Comparison of ENCODE assay signal across 8 cellular contexts in the genomic region with DNA sequence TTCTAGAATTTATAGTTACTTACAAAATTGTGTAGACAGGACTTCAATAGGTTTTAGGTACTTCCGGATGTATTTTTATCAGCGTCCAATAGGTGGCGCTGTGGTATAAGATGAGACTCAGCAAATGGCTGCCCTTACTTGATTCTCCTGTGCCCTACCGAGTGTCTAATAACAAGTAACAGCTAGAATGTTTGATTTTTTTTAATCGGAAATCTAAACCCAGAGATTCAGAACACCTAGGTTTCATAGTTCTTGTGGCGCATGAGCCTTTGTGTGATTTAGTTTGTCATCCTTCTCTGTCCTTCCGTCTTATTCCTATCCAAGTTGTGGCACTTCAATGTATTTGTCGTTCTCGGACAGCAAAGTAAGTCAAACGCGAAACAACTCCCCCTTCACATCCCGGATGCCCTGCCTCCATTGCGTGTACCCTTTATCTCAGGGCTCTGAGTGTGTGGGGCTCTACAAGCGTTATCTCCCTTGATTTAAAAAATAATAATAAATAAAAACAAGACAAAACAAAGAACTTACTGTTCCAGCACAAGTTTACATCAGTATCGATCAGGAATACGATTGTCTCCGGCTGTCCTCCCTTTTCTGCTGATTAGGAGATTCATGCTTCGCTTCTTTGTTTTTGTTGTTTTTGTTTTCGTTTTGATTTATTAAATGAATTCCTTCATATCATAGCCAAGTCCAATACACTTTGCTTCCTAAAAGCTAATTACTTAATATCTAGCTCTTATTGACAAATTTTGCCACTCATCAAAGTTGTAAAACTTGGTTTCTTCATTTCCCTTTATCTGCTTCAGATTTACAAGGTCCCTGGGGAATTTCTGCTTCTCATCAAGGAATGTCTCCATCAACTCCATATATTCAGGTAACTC. TPM values are rescaled to one million over a fixed set of nuclear protein-coding genes. Genes with fewer than 3 reads are reported as not detected.
DNase-seq lines count a peak whose midpoint lies in the region; ATAC-seq and TF ChIP-seq lines count a peak whose summit lies in the region.

No MANE protein-coding gene starts in this region.

- TF ChIP-seq CTCF in lower lobe of right lung (IDR thresholded peaks at IDR 0.05), result peak; percentile 85

- DNase-seq in C1 segment of cervical spinal cord (lab: John Stamatoyannopoulos, UW) (peak in 12 of 14 donors; percentile 38 to 82 (median 68)), NCI-H748 treated with DMSO at 0.1 percent for 48 hours (lab: John Stamatoyannopoulos, UW) (peak; percentile 96), lower lobe of right lung (no peak)
- peak; percentile 63 to 66 for DNase-seq in activated CD4-positive, alpha-beta T cell treated with anti-CD3 and anti-CD28 coated beads, Interleukin-2, amount 50 U/mL, for 4 hours
- peak; percentile 13 to 77 (median 48) for DNase-seq in stimulated activated CD4-positive, alpha-beta T cell treated with anti-CD3 and anti-CD28 coated beads, TNF-alpha, amount 100 ng/mL, for 4 hours (ENCODE audit: low read depth in 3 of 3)

- no peaks in the 10 kb centered on the region for H3K9me3 ChIP-seq in duodenal mucosa (ENCODE audit: control insufficient read depth in 1 of 2, low read length in 2 of 2)
- H3K9me3 ChIP-seq in lower lobe of right lung, result no peaks in the 10 kb centered on the region

- intact Hi-C loops in lower lobe of right lung (cut with DNase I), result no loop called here

- peak overlapping the region; percentile 86 to 93 for H3K4me3 ChIP-seq in duodenal mucosa (ENCODE audit: low read depth in 1 of 2, low read length in 2 of 2)
- peak overlapping the region; percentile 59 for H3K4me3 ChIP-seq in lower lobe of right lung

- H3K9ac ChIP-seq in duodenal mucosa (ENCODE audit: low read depth in 1 of 2, low read length in 2 of 2), result peak overlapping the region; percentile 75 to 83

- no peaks in the 10 kb centered on the region for H3K36me3 ChIP-seq in duodenal mucosa (ENCODE audit: control insufficient read depth in 1 of 2, insufficient read depth in 2 of 2, low read length in 2 of 2)
- no peaks in the 10 kb centered on the region for H3K36me3 ChIP-seq in lower lobe of right lung

- ATAC-seq in GM19372 (IDR thresholded peaks at IDR 0.05; ENCODE audit: low read depth, unreplicated experiment) (peak; percentile 94), HG03571 (IDR thresholded peaks at IDR 0.05; ENCODE audit: unreplicated experiment) (peak; percentile 90), lower lobe of right lung (peak; percentile 97)

- H3K4me1 ChIP-seq in duodenal mucosa (ENCODE audit: control insufficient read depth in 1 of 2, insufficient read depth in 2 of 2, low read length in 2 of 2) (peaks cover 0 to 5% of the 10 kb centered on the region in 2 donors), lower lobe of right lung (peaks cover 7% of the 10 kb centered on the region)

- H3K27ac ChIP-seq in duodenal mucosa (ENCODE audit: low read depth, low read length) (peak overlapping the region; percentile 60), lower lobe of right lung (peak overlapping the region; percentile 77)

- H3K27me3 ChIP-seq in duodenal mucosa (ENCODE audit: control insufficient read depth in 1 of 2, insufficient read depth in 2 of 2, low read length in 2 of 2) (no peaks in the 10 kb centered on the region), lower lobe of right lung (ENCODE audit: low read depth) (no peaks in the 10 kb centered on the region)

RNA-seq across cellular contexts. Expression of gene SLC30A5, which starts 50.7 kb away (rescaled TPM):
- total RNA-seq in lower lobe of right lung, result 62.7 TPM
